In the genomic region with DNA sequence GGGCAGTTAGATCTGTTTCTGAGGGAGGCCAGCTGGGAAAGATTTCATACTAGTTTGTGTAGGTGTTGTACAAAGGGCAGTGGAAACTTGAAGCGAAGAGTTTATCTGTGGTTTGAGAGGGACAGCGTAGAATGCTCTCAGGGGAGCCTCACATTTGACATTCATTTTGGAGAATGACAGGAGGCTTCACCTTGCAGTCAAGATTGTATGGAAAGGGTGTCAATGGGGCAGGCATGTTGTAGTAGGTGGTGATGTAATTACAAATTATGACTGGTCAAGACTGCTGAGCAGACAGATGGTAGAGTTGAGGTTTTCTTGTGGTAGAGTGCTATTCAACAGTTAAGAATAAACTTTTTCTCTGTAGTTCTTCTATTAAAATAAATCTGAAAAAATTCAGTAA, we compare ENCODE assay signal across 16 cellular contexts. TPM values are rescaled to one million over a fixed set of nuclear protein-coding genes. Genes with fewer than 3 reads are reported as not detected.
"Had no signal": no experiment of that assay in that cellular context is flagged by ENCODE, and none has a peak within 500 bp of the region (broad histone marks: within the 10 kb centered on the region; RNA-seq: fewer than 3 reads in every experiment).

No MANE protein-coding gene starts in this region.

- H3K4me1 Mint-ChIP-seq: mesothelial cell of epicardium had no signal

- H3K27ac ChIP-seq: brain microvascular endothelial cell, pancreas, tibial artery had no signal

- ATAC-seq: pancreas had no signal

- H3K27me3 Mint-ChIP-seq: dendritic cell treated with granulocyte-macrophage colony-stimulating factor and Interleukin-4, amounts not matched to agents 40 ng/mL and 50 ng/mL, for 4 days had no signal

- H3K4me3 ChIP-seq: pancreas, tibial artery had no signal

- H3K9me3 ChIP-seq: pancreas, tibial artery had no signal

- H3K9me3 Mint-ChIP-seq: dendritic cell treated with granulocyte-macrophage colony-stimulating factor and Interleukin-4, amounts not matched to agents 40 ng/mL and 50 ng/mL, for 4 days; mesothelial cell of epicardium had no signal

- DNase-seq: activated CD4-positive, alpha-beta T cell treated with anti-CD3 and anti-CD28 coated beads for 4 hours; activated effector memory CD4-positive, alpha-beta T cell treated with Interleukin-2 at 50 U/mL for 16 hours; amygdala; brain microvascular endothelial cell; cerebellar nuclear complex; erythroblast; hypothalamus; kidney glomerular epithelial cell; pancreas; SIG-M5; stimulated activated CD4-positive, alpha-beta T cell treated with anti-CD3 and anti-CD28 coated beads, Interleukin-4, amount 100 ng/mL, for 24 hours; T1000; tibial artery had no signal

- H3K36me3 Mint-ChIP-seq: mesothelial cell of epicardium had no signal

- H3K27ac Mint-ChIP-seq: dendritic cell treated with granulocyte-macrophage colony-stimulating factor and Interleukin-4, amounts not matched to agents 40 ng/mL and 50 ng/mL, for 4 days; mesothelial cell of epicardium had no signal

- H3K4me3 Mint-ChIP-seq: dendritic cell treated with granulocyte-macrophage colony-stimulating factor and Interleukin-4, amounts not matched to agents 40 ng/mL and 50 ng/mL, for 4 days; mesothelial cell of epicardium had no signal

- H3K36me3 ChIP-seq: brain microvascular endothelial cell, pancreas had no signal

- FAIRE-seq: pancreas had no signal

- H3K4me1 ChIP-seq: pancreas, tibial artery had no signal

- H3K27me3 ChIP-seq: brain microvascular endothelial cell, pancreas, tibial artery had no signal

RNA-seq across cellular contexts. Expression of a gene that starts 7.0 kb away (rescaled TPM):
- total RNA-seq: mesothelial cell of epicardium, RPMI7951 had no signal
